In genomic region chr6:35610830-35611229, GRCh38 we compare ENCODE assay signal across 1 cellular context.
TF ChIP-seq lines count a peak whose summit lies in the region.

No MANE protein-coding gene starts in this region.

TF ChIP-seq in IMR-90, 13 proteins besides CTCF, POLR2A, EP300 and RAD21 (continued from another document):
- TF ChIP-seq ELK1 (IDR thresholded peaks at IDR 0.05; ENCODE audit: borderline replicate concordance, low read depth, low read length), result no peak
TF ChIP-seq in IMR-90: peak in this region for 0.
